In the genomic region with DNA sequence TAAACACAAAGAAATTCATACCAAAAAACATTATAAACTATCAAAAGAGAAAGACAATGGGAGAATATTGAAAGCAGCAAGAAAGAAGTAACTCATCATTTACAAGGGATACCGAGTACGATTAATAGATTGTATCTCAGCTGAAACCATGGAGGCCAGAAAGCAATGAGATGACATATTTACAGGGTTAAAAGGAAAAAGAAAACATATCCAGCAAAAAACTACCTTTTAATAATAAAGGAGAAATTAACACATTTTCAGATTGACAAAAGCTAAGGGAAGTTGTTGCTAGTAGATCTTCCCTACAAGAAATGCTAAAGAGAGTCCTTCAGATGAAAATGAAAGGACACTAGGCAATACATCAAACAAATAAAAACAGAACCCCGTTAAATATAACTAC, we compare ENCODE assay signal across 2 cellular contexts.
TF ChIP-seq lines count a peak whose summit lies in the region.

No MANE protein-coding gene starts in this region.

TF ChIP-seq in GM23338, 12 proteins besides CTCF, POLR2A, EP300 and RAD21 (continued from another document):
- TF ChIP-seq POLR2AphosphoS5 (IDR thresholded peaks at IDR 0.05; ENCODE audit: low read depth), result no peak
- TF ChIP-seq STAT1 (IDR thresholded peaks at IDR 0.05; ENCODE audit: unreplicated experiment), result no peak
- TF ChIP-seq, protein P1, sequence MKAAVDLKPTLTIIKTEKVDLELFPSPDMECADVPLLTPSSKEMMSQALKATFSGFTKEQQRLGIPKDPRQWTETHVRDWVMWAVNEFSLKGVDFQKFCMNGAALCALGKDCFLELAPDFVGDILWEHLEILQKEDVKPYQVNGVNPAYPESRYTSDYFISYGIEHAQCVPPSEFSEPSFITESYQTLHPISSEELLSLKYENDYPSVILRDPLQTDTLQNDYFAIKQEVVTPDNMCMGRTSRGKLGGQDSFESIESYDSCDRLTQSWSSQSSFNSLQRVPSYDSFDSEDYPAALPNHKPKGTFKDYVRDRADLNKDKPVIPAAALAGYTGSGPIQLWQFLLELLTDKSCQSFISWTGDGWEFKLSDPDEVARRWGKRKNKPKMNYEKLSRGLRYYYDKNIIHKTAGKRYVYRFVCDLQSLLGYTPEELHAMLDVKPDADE (IDR thresholded peaks at IDR 0.05), result no peak
- no peak for TF ChIP-seq CREB1 (CRISPR knock-in tag; IDR thresholded peaks at IDR 0.05; ENCODE audit: low read depth)

TF ChIP-seq in neural cell, 6 proteins besides CTCF, POLR2A, EP300 and RAD21 (continued from another document):
- TF ChIP-seq, protein P2, sequence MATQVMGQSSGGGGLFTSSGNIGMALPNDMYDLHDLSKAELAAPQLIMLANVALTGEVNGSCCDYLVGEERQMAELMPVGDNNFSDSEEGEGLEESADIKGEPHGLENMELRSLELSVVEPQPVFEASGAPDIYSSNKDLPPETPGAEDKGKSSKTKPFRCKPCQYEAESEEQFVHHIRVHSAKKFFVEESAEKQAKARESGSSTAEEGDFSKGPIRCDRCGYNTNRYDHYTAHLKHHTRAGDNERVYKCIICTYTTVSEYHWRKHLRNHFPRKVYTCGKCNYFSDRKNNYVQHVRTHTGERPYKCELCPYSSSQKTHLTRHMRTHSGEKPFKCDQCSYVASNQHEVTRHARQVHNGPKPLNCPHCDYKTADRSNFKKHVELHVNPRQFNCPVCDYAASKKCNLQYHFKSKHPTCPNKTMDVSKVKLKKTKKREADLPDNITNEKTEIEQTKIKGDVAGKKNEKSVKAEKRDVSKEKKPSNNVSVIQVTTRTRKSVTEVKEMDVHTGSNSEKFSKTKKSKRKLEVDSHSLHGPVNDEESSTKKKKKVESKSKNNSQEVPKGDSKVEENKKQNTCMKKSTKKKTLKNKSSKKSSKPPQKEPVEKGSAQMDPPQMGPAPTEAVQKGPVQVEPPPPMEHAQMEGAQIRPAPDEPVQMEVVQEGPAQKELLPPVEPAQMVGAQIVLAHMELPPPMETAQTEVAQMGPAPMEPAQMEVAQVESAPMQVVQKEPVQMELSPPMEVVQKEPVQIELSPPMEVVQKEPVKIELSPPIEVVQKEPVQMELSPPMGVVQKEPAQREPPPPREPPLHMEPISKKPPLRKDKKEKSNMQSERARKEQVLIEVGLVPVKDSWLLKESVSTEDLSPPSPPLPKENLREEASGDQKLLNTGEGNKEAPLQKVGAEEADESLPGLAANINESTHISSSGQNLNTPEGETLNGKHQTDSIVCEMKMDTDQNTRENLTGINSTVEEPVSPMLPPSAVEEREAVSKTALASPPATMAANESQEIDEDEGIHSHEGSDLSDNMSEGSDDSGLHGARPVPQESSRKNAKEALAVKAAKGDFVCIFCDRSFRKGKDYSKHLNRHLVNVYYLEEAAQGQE (IDR thresholded peaks at IDR 0.05; ENCODE audit: borderline replicate concordance), result no peak
- TF ChIP-seq MXI1 (conservative IDR thresholded peaks at IDR 0.05; ENCODE audit: poor library complexity, severe bottlenecking), result no peak
- TF ChIP-seq POLR2AphosphoS5 (IDR thresholded peaks at IDR 0.05), result no peak
- TF ChIP-seq EZH2 (IDR thresholded peaks at IDR 0.05; ENCODE audit: borderline replicate concordance, insufficient read depth, low read length, poor library complexity, severe bottlenecking), result no peak
